In the genomic region with DNA sequence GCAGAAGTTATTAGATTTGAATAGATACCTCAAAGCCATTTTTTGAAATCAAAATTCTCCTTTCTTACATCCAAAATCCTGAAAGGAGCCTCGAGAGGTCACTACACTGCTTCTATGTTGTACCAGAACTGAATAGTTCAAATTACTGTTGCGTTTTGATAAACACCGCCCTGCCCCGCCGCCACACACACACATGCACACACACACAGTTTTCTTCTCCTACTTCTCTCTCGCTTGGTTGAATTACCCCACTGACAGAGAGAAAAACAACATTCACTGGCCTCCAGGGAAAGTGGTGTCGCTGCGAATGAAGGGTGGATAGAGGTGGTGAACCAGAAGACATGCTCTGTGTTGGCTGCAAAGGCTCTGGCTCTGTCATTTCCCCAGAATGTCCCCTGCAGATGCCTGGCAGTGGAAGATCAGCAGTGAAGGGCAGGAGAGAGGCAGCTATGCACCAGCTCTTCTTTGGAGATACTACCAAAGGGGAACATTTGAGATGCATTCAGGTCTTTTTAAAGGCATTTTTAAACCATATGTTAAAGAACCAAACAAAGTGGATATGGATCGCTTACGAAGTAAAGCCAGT, we compare ENCODE assay signal across 17 cellular contexts.
DNase-seq lines count a peak whose midpoint lies in the region; ATAC-seq and TF ChIP-seq lines count a peak whose summit lies in the region.
"Had no signal": no experiment of that assay in that cellular context is flagged by ENCODE, and none has a peak within 500 bp of the region (broad histone marks: within the 10 kb centered on the region; RNA-seq: fewer than 3 reads in every experiment).

No MANE protein-coding gene starts in this region.

- H3K9me3 Mint-ChIP-seq in nephron progenitor cell = no peaks in the 10 kb centered on the region
- H3K9me3 Mint-ChIP-seq: activated T-cell treated with anti-CD3 and anti-CD28 coated beads, Interleukin-2, amount 50 U/mL, for 4 hours had no signal

- H3K27ac Mint-ChIP-seq in nephron progenitor cell = peak overlapping the region; percentile 93
- H3K27ac Mint-ChIP-seq: natural killer cell had no signal

- peaks cover 3% of the 10 kb centered on the region for H3K27me3 Mint-ChIP-seq in nephron progenitor cell (ENCODE audit: low read depth, poor library complexity)

- H3K27ac ChIP-seq in right atrium auricular region (no peak overlapping the region), foreskin keratinocyte (peak overlapping the region; percentile 70)
- H3K27ac ChIP-seq: upper lobe of left lung had no signal

- H3K4me1 Mint-ChIP-seq in nephron progenitor cell = peaks cover 51% of the 10 kb centered on the region
- H3K4me1 Mint-ChIP-seq: natural killer cell had no signal

- no peaks in the 10 kb centered on the region for H3K27me3 ChIP-seq in right atrium auricular region
- no peaks in the 10 kb centered on the region for H3K27me3 ChIP-seq in foreskin keratinocyte
- H3K27me3 ChIP-seq: upper lobe of left lung had no signal

- no peaks in the 10 kb centered on the region for H3K36me3 ChIP-seq in right atrium auricular region
- H3K36me3 ChIP-seq: upper lobe of left lung had no signal

- H3K9me3 ChIP-seq in right atrium auricular region = no peaks in the 10 kb centered on the region
- H3K9me3 ChIP-seq: upper lobe of left lung had no signal

- peak overlapping the region; percentile 2 for H3K4me3 Mint-ChIP-seq in nephron progenitor cell
- H3K4me3 Mint-ChIP-seq: activated T-cell treated with anti-CD3 and anti-CD28 coated beads, Interleukin-2, amount 50 U/mL, for 4 hours; natural killer cell had no signal

- TF ChIP-seq CTCF in right atrium auricular region (IDR thresholded peaks at IDR 0.05) (no peak), foreskin keratinocyte (conservative IDR thresholded peaks at IDR 0.05) (peak; percentile 62), nephron progenitor cell (IDR thresholded peaks at IDR 0.05) (no peak)

- no peaks in the 10 kb centered on the region for H3K36me3 Mint-ChIP-seq in nephron progenitor cell (ENCODE audit: low read depth)
- H3K36me3 Mint-ChIP-seq: natural killer cell had no signal

- no peak overlapping the region for H3K4me3 ChIP-seq in right atrium auricular region
- H3K4me3 ChIP-seq: upper lobe of left lung had no signal

- ATAC-seq in Right ventricle myocardium superior (ENCODE audit: poor library complexity) = peak; percentile 70
- peak; percentile 18 for ATAC-seq in foreskin keratinocyte
- ATAC-seq in HG03460 (IDR thresholded peaks at IDR 0.05; ENCODE audit: unreplicated experiment) = no peak
- ATAC-seq: activated T-cell treated with anti-CD3 and anti-CD28 coated beads, Interleukin-2, amount 50 U/mL, for 4 hours; natural killer cell had no signal

- H3K4me1 ChIP-seq in right atrium auricular region (peaks cover 0 to 5% of the 10 kb centered on the region in 2 donors), foreskin keratinocyte (peaks cover 45% of the 10 kb centered on the region)
- H3K4me1 ChIP-seq: upper lobe of left lung had no signal

- intact Hi-C loops in Right ventricle myocardium superior (cut with DNase I) = no loop called here

- DNase-seq in Right ventricle myocardium superior = peak; percentile 50
- DNase-seq in right atrium auricular region (ENCODE audit: low spot score) = no peak
- DNase-seq in foreskin keratinocyte = peak; percentile 83 to 92
- no peak for DNase-seq in nephron progenitor cell
- DNase-seq in 8988T = no peak
- no peak for DNase-seq in HT-29 (ENCODE audit: low spot score)
- no peak for DNase-seq in GF-D8 (lab: John Stamatoyannopoulos, UW)
- DNase-seq: activated CD4-positive, alpha-beta T cell treated with anti-CD3 and anti-CD28 coated beads for 1 hour; activated T-cell treated with anti-CD3 and anti-CD28 coated beads, Interleukin-2, amount 50 U/mL, for 4 hours; Calu3; KG1; natural killer cell; NCI-H2029 treated with DMSO at 0.1 percent for 48 hours; NK-92 treated with Interleukin-12 subunit alpha and Interleukin-12 subunit beta, amount 100 ng/mL, for 24 hours; stimulated activated CD4-positive, alpha-beta T cell treated with anti-CD3 and anti-CD28 coated beads, Interleukin-12 subunit alpha, Interleukin-12 subunit beta, amount 100 ng/mL, for 4 hours had no signal

Comparison
In these comparisons a context has a peak if more than half of its experiments do, and no peak if none do; other contexts are left out.
1. DNase-seq: peak in Right ventricle myocardium superior (single experiment) and foreskin keratinocyte (2 of 2); none in right atrium auricular region (single experiment), nephron progenitor cell (single experiment), 8988T (single experiment), HT-29 (single experiment) and GF-D8 (single experiment).